In the genomic region with DNA sequence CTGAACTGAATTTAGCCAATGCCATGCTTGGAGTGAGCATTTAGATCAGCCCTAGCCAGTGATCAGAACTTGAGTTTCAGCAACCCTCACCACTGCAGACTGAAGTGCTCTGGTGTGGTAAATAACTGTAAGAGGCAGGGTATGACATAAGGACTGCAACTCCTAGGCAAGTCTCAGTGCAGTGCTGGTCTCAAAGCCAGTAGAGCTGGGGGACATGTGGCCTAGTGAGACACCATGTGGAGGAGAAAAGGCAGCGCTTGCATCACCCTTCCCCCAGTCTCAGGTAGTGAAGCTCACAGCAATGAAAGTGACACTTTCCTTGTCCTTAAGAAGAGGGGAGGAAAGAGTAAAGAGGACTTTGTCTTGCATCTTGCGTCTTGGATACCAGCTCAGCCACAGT, we compare ENCODE assay signal across 8 cellular contexts.
DNase-seq lines count a peak whose midpoint lies in the region; ATAC-seq and TF ChIP-seq lines count a peak whose summit lies in the region.

No MANE protein-coding gene starts in this region.

- H3K27me3 ChIP-seq in OCI-LY1 (ENCODE audit: insufficient read depth, low read length): no peaks in the 10 kb centered on the region
- no peaks in the 10 kb centered on the region for H3K27me3 ChIP-seq in hepatocyte
- H3K27me3 ChIP-seq in psoas muscle (ENCODE audit: insufficient read depth in 3 of 3, low read length in 2 of 3): no peaks in the 10 kb centered on the region

- TF ChIP-seq CTCF in OCI-LY1 (IDR thresholded peaks at IDR 0.05; ENCODE audit: low read length) (peak; percentile 54), hepatocyte (IDR thresholded peaks at IDR 0.05; ENCODE audit: poor library complexity) (peak; percentile 50), psoas muscle (IDR thresholded peaks at IDR 0.05) (no peak)

- H3K4me1 ChIP-seq in OCI-LY1 (ENCODE audit: insufficient read depth, low read length, severe bottlenecking) (no peaks in the 10 kb centered on the region), hepatocyte (ENCODE audit: insufficient read depth) (no peaks in the 10 kb centered on the region), psoas muscle (no peaks in the 10 kb centered on the region)

- no peak overlapping the region for H3K27ac ChIP-seq in OCI-LY1 (ENCODE audit: low read depth, low read length, poor library complexity, severe bottlenecking)
- no peak overlapping the region for H3K27ac ChIP-seq in hepatocyte
- H3K27ac ChIP-seq in psoas muscle: no peak overlapping the region

- H4K20me1 ChIP-seq in OCI-LY1 (ENCODE audit: insufficient read depth, low read length) (no peaks in the 10 kb centered on the region), hepatocyte (ENCODE audit: insufficient read depth, poor library complexity, severe bottlenecking) (no peaks in the 10 kb centered on the region)

- no peaks in the 10 kb centered on the region for H3K79me2 ChIP-seq in OCI-LY1 (ENCODE audit: insufficient read depth, low read length)
- no peaks in the 10 kb centered on the region for H3K79me2 ChIP-seq in hepatocyte

- H3K4me3 ChIP-seq in OCI-LY1 (ENCODE audit: low read depth, low read length, poor library complexity, severe bottlenecking) (no peak overlapping the region), hepatocyte (no peak overlapping the region), psoas muscle (no peak overlapping the region)

- H2AFZ ChIP-seq in OCI-LY1 (ENCODE audit: low read length) (no peak overlapping the region), hepatocyte (no peak overlapping the region)

- intact Hi-C loops in psoas muscle (cut with DNase I): no loop called here

- H3K4me2 ChIP-seq in OCI-LY1 (ENCODE audit: low read length): no peak overlapping the region
- no peak overlapping the region for H3K4me2 ChIP-seq in hepatocyte

- ATAC-seq in GM21619 (IDR thresholded peaks at IDR 0.05; ENCODE audit: unreplicated experiment): no peak
- ATAC-seq in psoas muscle: no peak

- WGBS in hepatocyte (ENCODE audit: low lambda C conversion rate, missing lambda C conversion rate): 24% methylated on average over 2 of the region's 2 CpGs
- 50 to 67% (median 58%) methylated on average over 2 of the region's 2 CpGs for WGBS in psoas muscle, 3 donors

- H3K9ac ChIP-seq in OCI-LY1 (ENCODE audit: low read length): no peak overlapping the region

- no peaks in the 10 kb centered on the region for H3K9me3 ChIP-seq in OCI-LY1 (ENCODE audit: low read length)
- no peaks in the 10 kb centered on the region for H3K9me3 ChIP-seq in hepatocyte (ENCODE audit: low read depth)
- H3K9me3 ChIP-seq in psoas muscle: no peaks in the 10 kb centered on the region

- H3K9me2 ChIP-seq in OCI-LY1 (ENCODE audit: low read depth, low read length): no peaks in the 10 kb centered on the region
- no peaks in the 10 kb centered on the region for H3K9me2 ChIP-seq in hepatocyte (replicated peaks; ENCODE audit: insufficient read depth)

- H3K36me3 ChIP-seq in OCI-LY1 (ENCODE audit: insufficient read depth, low read length) (no peaks in the 10 kb centered on the region), hepatocyte (replicated peaks; ENCODE audit: insufficient read depth, low read depth) (no peaks in the 10 kb centered on the region), psoas muscle (ENCODE audit: insufficient read depth in 1 of 2, low read depth in 1 of 2) (no peaks in the 10 kb centered on the region)

- no peaks in the 10 kb centered on the region for H3F3A ChIP-seq in OCI-LY1 (ENCODE audit: insufficient read depth, low read length)

- peak; percentile 49 for DNase-seq in Ammon's horn (ENCODE audit: low spot score)
- DNase-seq in HCEC 1CT: peak; percentile 21
- peak; percentile 80 for DNase-seq in hepatocyte (ENCODE audit: low spot score)
- no peak for DNase-seq in cortex of kidney (lab: John Stamatoyannopoulos, UW)
- no peak for DNase-seq in psoas muscle
- DNase-seq in hepatic stellate cell (ENCODE audit: low spot score): no peak

Comparison
In these comparisons a context has a peak if more than half of its experiments do, and no peak if none do; other contexts are left out.
1. DNase-seq: peak in Ammon's horn (single experiment), HCEC 1CT (single experiment) and hepatocyte (single experiment); none in cortex of kidney (single experiment), psoas muscle (0 of 2) and hepatic stellate cell (single experiment).